ENCODE assay signal across 1 cellular context in the genomic region with DNA sequence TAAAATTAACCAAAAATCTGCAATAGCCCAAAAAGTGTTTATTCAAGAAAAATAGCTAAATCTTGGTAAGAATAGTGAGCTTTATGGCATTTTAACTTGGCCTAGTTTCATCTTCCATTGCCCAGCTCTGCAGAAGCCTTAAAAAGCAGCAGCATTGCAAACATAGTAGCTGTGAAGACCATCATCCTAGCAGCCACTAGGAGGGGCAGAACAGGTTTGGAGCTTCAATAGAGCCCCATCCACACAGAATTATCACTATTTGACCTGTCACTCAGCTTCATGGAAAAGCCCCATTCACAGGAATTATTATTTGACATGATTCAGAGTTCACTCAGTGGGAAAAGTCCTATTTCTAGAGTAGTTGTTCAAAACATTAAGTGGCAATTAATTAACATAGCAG.
TF ChIP-seq lines count a peak whose summit lies in the region.

No MANE protein-coding gene starts in this region.

TF ChIP-seq in IMR-90, 13 proteins besides CTCF, POLR2A, EP300 and RAD21:
- TF ChIP-seq RCOR1 (IDR thresholded peaks at IDR 0.05; ENCODE audit: insufficient replicate concordance, low read length), result no peak
- TF ChIP-seq FOS (IDR thresholded peaks at IDR 0.05; ENCODE audit: low read depth, low read length), result no peak
- no peak for TF ChIP-seq NFE2L2 (IDR thresholded peaks at IDR 0.05; ENCODE audit: low read depth, low read length)
- TF ChIP-seq, protein P1, sequence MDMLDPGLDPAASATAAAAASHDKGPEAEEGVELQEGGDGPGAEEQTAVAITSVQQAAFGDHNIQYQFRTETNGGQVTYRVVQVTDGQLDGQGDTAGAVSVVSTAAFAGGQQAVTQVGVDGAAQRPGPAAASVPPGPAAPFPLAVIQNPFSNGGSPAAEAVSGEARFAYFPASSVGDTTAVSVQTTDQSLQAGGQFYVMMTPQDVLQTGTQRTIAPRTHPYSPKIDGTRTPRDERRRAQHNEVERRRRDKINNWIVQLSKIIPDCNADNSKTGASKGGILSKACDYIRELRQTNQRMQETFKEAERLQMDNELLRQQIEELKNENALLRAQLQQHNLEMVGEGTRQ (IDR thresholded peaks at IDR 0.05; ENCODE audit: low read depth, low read length), result no peak
- no peak for TF ChIP-seq BHLHE40 (IDR thresholded peaks at IDR 0.05; ENCODE audit: low read depth, low read length)
- no peak for TF ChIP-seq RFX5 (IDR thresholded peaks at IDR 0.05; ENCODE audit: low read depth, low read length)
- TF ChIP-seq CHD1 (IDR thresholded peaks at IDR 0.05; ENCODE audit: low read depth, low read length), result no peak
- no peak for TF ChIP-seq CEBPB (IDR thresholded peaks at IDR 0.05; ENCODE audit: low read depth, low read length)
- TF ChIP-seq MXI1 (IDR thresholded peaks at IDR 0.05; ENCODE audit: borderline replicate concordance, low read depth, low read length), result no peak
- TF ChIP-seq, protein P2, sequence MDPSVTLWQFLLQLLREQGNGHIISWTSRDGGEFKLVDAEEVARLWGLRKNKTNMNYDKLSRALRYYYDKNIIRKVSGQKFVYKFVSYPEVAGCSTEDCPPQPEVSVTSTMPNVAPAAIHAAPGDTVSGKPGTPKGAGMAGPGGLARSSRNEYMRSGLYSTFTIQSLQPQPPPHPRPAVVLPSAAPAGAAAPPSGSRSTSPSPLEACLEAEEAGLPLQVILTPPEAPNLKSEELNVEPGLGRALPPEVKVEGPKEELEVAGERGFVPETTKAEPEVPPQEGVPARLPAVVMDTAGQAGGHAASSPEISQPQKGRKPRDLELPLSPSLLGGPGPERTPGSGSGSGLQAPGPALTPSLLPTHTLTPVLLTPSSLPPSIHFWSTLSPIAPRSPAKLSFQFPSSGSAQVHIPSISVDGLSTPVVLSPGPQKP (IDR thresholded peaks at IDR 0.05; ENCODE audit: borderline replicate concordance, low read depth, low read length), result no peak
- TF ChIP-seq SMC3 (IDR thresholded peaks at IDR 0.05; ENCODE audit: low read depth, low read length), result no peak
- TF ChIP-seq MAFK (IDR thresholded peaks at IDR 0.05; ENCODE audit: low read depth, low read length), result no peak
- no peak for TF ChIP-seq MAZ (IDR thresholded peaks at IDR 0.05; ENCODE audit: borderline replicate concordance, low read depth, low read length)
